Comparison of ENCODE assay signal across 10 cellular contexts in genomic region chr2:27264253-27264752, GRCh38. TPM values are rescaled to one million over a fixed set of nuclear protein-coding genes. Genes with fewer than 3 reads are reported as not detected.
DNase-seq lines count a peak whose midpoint lies in the region; ATAC-seq and TF ChIP-seq lines count a peak whose summit lies in the region.
"Had no signal": no experiment of that assay in that cellular context is flagged by ENCODE, and none has a peak within 500 bp of the region (broad histone marks: within the 10 kb centered on the region; RNA-seq: fewer than 3 reads in every experiment).

No MANE protein-coding gene starts in this region.

- peaks cover 13% of the 10 kb centered on the region for H3K4me1 ChIP-seq in KMS-11 (ENCODE audit: low read depth, poor library complexity, severe bottlenecking)
- H3K4me1 ChIP-seq in transverse colon, result peaks cover 14 to 36% (median 35%) of the 10 kb centered on the region in 4 donors

- peak overlapping the region; percentile 18 for H3K4me3 ChIP-seq in KMS-11 (IDR thresholded peaks at IDR 0.05; ENCODE audit: insufficient read depth, low read depth, low read length)
- H3K4me3 ChIP-seq in transverse colon, result peak overlapping the region in 2 of 4 donors; percentile 18 to 38

- POLR2A ChIA-PET in CD4-positive, alpha-beta T cell (lab: Charles Lee), result interaction anchor here (1.5 kb wide), 1 partner anchor 52 kb away, joined by 4 read pairs; the partner anchor contains the start of genes ATRAID and SLC5A6

- no peak overlapping the region for H3K27ac Mint-ChIP-seq in CD4-positive, alpha-beta T cell
- H3K27ac Mint-ChIP-seq in chondrocyte (ENCODE audit: unreplicated experiment) (no peak overlapping the region), naive B cell (peak overlapping the region in 4 of 6 donors; percentile 60 to 84 (median 73))

- no peak for DNase-seq in CD4-positive, alpha-beta T cell
- no peak for DNase-seq in chondrocyte (ENCODE audit: low spot score)
- DNase-seq in naive B cell, result peak; percentile 18
- DNase-seq in hepatic stellate cell (ENCODE audit: low spot score), result no peak
- no peak for DNase-seq in NCI-H1436 treated with DMSO at 0.1 percent for 48 hours (lab: John Stamatoyannopoulos, UW)
- DNase-seq in hippocampal formation (lab: John Stamatoyannopoulos, UW), result no peak
- no peak for DNase-seq in transverse colon

- TF ChIP-seq CTCF in CD4-positive, alpha-beta T cell (IDR thresholded peaks at IDR 0.05), result no peak
- TF ChIP-seq CTCF in KMS-11 (conservative IDR thresholded peaks at IDR 0.05; ENCODE audit: low read depth, low read length) (no peak), chondrocyte (IDR thresholded peaks at IDR 0.05) (no peak), transverse colon (IDR thresholded peaks at IDR 0.05) (no peak)

- intact Hi-C loops in CD4-positive, alpha-beta T cell (cut with DNase I, micrococcal nuclease), result loop anchor here in 1 of 2 experiments (10.0 kb wide), 1 partner anchor 50 kb away; the partner anchor contains the start of genes ATRAID, CAD and SLC5A6
- intact Hi-C loops in transverse colon (cut with DNase I; ENCODE audit: low total_unique reads), result no loop called here

- peaks cover 26% of the 10 kb centered on the region for H3K4me1 Mint-ChIP-seq in CD4-positive, alpha-beta T cell (ENCODE audit: low read depth)
- peaks cover 19% of the 10 kb centered on the region for H3K4me1 Mint-ChIP-seq in chondrocyte (ENCODE audit: low read depth)
- H3K4me1 Mint-ChIP-seq in naive B cell, result peaks cover 26 to 32% (median 27%) of the 10 kb centered on the region in 3 donors

- TF ChIP-seq POLR2A in transverse colon (IDR thresholded peaks at IDR 0.05), result no peak

- peak overlapping the region; percentile 97 for H2AFZ ChIP-seq in KMS-11 (ENCODE audit: low read depth)

- H3K9me3 Mint-ChIP-seq in CD4-positive, alpha-beta T cell, result no peaks in the 10 kb centered on the region
- H3K9me3 Mint-ChIP-seq in chondrocyte (ENCODE audit: low read depth), result no peaks in the 10 kb centered on the region
- no peaks in the 10 kb centered on the region for H3K9me3 Mint-ChIP-seq in naive B cell

- H3K36me3 ChIP-seq in KMS-11 (ENCODE audit: insufficient read depth) (no peaks in the 10 kb centered on the region), transverse colon (no peaks in the 10 kb centered on the region)

- no peaks in the 10 kb centered on the region for H3K36me3 Mint-ChIP-seq in CD4-positive, alpha-beta T cell (ENCODE audit: low read depth)
- H3K36me3 Mint-ChIP-seq in chondrocyte (ENCODE audit: low read depth), result peaks cover 5% of the 10 kb centered on the region
- peaks cover 0 to 15% of the 10 kb centered on the region in 2 donors for H3K36me3 Mint-ChIP-seq in naive B cell

- H3K9ac ChIP-seq in KMS-11, result peak overlapping the region; percentile 37; the same call in 1 of the 2 replicates

- ATAC-seq in CD4-positive, alpha-beta T cell (ENCODE audit: poor library complexity), result peak; percentile 37
- ATAC-seq in naive B cell (ENCODE audit: low read depth in 2 of 2), result peak; percentile 49 to 55

- no peaks in the 10 kb centered on the region for H3K9me3 ChIP-seq in CD4-positive, alpha-beta T cell (ENCODE audit: control insufficient read depth, low read length)
- H3K9me3 ChIP-seq in transverse colon, result no peaks in the 10 kb centered on the region

- CTCF ChIA-PET in CD4-positive, alpha-beta T cell (lab: Charles Lee), result interaction anchor here (1.1 to 1.9 kb wide), 3 partner anchors 13 to 17 kb away, joined by 3 to 20 read pairs (median 4); no protein-coding TSS in a partner anchor

- H3K27me3 ChIP-seq in CD4-positive, alpha-beta T cell (ENCODE audit: control insufficient read depth, insufficient read depth, low read length), result peaks cover 60% of the 10 kb centered on the region
- H3K27me3 ChIP-seq in KMS-11 (ENCODE audit: insufficient read depth, low read depth), result peaks cover 59% of the 10 kb centered on the region
- H3K27me3 ChIP-seq in transverse colon, result peaks cover 100% of the 10 kb centered on the region

- WGBS in transverse colon (ENCODE audit: low coverage in 1 of 2), 2 donors, result 0 to 1% methylated on average over 12 to 38 of the region's 38 CpGs

- peak overlapping the region; percentile 84 for H3K4me2 ChIP-seq in KMS-11

- no peaks in the 10 kb centered on the region for H3K79me2 ChIP-seq in KMS-11 (ENCODE audit: insufficient read depth, low read depth)

- no peak for TF ChIP-seq EP300 in transverse colon (IDR thresholded peaks at IDR 0.05; ENCODE audit: low read depth)

- H3K27me3 Mint-ChIP-seq in CD4-positive, alpha-beta T cell, result peaks cover 44% of the 10 kb centered on the region
- H3K27me3 Mint-ChIP-seq in chondrocyte (ENCODE audit: low read depth) (peaks cover 39% of the 10 kb centered on the region), naive B cell (peaks cover 40 to 46% (median 44%) of the 10 kb centered on the region in 3 donors)

- no peaks in the 10 kb centered on the region for H4K20me1 ChIP-seq in KMS-11 (ENCODE audit: insufficient read depth)

- in situ Hi-C loops in transverse colon (cut with MboI; ENCODE audit: low pct_ligation_motif_present in 1 of 4, low pct_unique_long_range_greater_than_20kb in 1 of 4, low sequenced_read_pairs in 3 of 4), result no loop called here

- H3K27ac ChIP-seq in CD4-positive, alpha-beta T cell (ENCODE audit: low read depth, low read length), result no peak overlapping the region
- no peak overlapping the region for H3K27ac ChIP-seq in KMS-11
- H3K27ac ChIP-seq in transverse colon, result no peak overlapping the region

- H3K4me3 Mint-ChIP-seq in CD4-positive, alpha-beta T cell, result peak overlapping the region; percentile 95
- H3K4me3 Mint-ChIP-seq in chondrocyte (ENCODE audit: unreplicated experiment) (peak overlapping the region; percentile 72), naive B cell (peak overlapping the region; percentile 72 to 96 (median 94))

RNA-seq across cellular contexts. Expression of gene SLC30A3, which starts 1.5 kb away (rescaled TPM):
- not detected for total RNA-seq in CD4-positive, alpha-beta T cell
- 0.17 to 0.31 TPM in 2 of 3 replicates, not detected in the other for total RNA-seq in chondrocyte
- polyA plus RNA-seq in naive B cell (ENCODE audit: low read depth in 6 of 6), result under 1 TPM in 2 of 6 donors, not detected in 4; 0.06 to 0.16 TPM
- under 1 TPM in 1 of 4 donors, not detected in 3; 0.60 TPM for total RNA-seq in transverse colon

RNA-seq across cellular contexts. Expression of gene DNAJC5G, which starts 10.9 kb away (rescaled TPM):
- total RNA-seq in CD4-positive, alpha-beta T cell, result not detected
- total RNA-seq in chondrocyte, result not detected in 3 replicates
- not detected for polyA plus RNA-seq in naive B cell (ENCODE audit: low read depth in 6 of 6)
- total RNA-seq in transverse colon, result not detected
- total RNA-seq: activated CD8-positive, alpha-beta memory T cell treated with anti-CD3 and anti-CD28 coated beads for 36 hours; renal cortical epithelial cell had no signal

RNA-seq across cellular contexts. Expression of gene TRIM54, which starts 17.9 kb away (rescaled TPM):
- not detected for total RNA-seq in CD4-positive, alpha-beta T cell
- total RNA-seq in chondrocyte, result not detected in 3 replicates
- not detected for polyA plus RNA-seq in naive B cell (ENCODE audit: low read depth in 6 of 6)
- total RNA-seq in transverse colon, result 1 to 10 TPM in 2 of 4 donors, under 1 TPM in 1, not detected in 1; 0.40 to 1.9 (median 1.2) TPM
- total RNA-seq: renal cortical epithelial cell had no signal

RNA-seq across cellular contexts. Expression of gene UCN, which starts 43.9 kb away (rescaled TPM):
- 1 to 10 TPM; 1.8 to 2.3 TPM for total RNA-seq in CD4-positive, alpha-beta T cell
- total RNA-seq in chondrocyte (1.2 to 2.7 TPM (median 1.5 TPM) in 3 replicates), transverse colon (10 to 100 TPM in 1 of 4 donors, 1 to 10 TPM in 1, under 1 TPM in 1, not detected in 1; 0.82 to 10.8 (median 2.2) TPM)
- polyA plus RNA-seq in naive B cell (ENCODE audit: low read depth in 6 of 6), result 1 to 10 TPM in 1 of 6 donors, under 1 TPM in 3, not detected in 2; 0.55 to 1.4 (median 0.91) TPM

RNA-seq across cellular contexts. Expression of gene CAD, which starts 47.1 kb away (rescaled TPM):
- total RNA-seq in CD4-positive, alpha-beta T cell, result 10 to 100 TPM; 20.0 to 20.3 TPM
- total RNA-seq in chondrocyte (54.8 to 88.4 TPM (median 55.0 TPM) in 3 replicates), transverse colon (10 to 100 TPM; 11.9 to 25.9 (median 16.6) TPM)
- 10 to 100 TPM in 5 of 6 donors, 1 to 10 TPM in 1; 5.4 to 20.7 (median 14.0) TPM for polyA plus RNA-seq in naive B cell (ENCODE audit: low read depth in 6 of 6)

Comparison
In these comparisons a context has a peak if more than half of its experiments do, and no peak if none do; other contexts are left out.
1. H3K27ac Mint-ChIP-seq: peak in naive B cell (4 of 6); none in CD4-positive, alpha-beta T cell (single experiment) and chondrocyte (single experiment).
2. Peak in every context shown above with its lines, with median percentiles within 50 percentile points of each other: H3K4me3 Mint-ChIP-seq.